In genomic region chr1:33088119-33088906, GRCh38 we compare ENCODE assay signal across 1 cellular context.
TF ChIP-seq lines count a peak whose summit lies in the region.

No MANE protein-coding gene starts in this region.

TF ChIP-seq in K562, 482 proteins besides CTCF, POLR2A, EP300 and RAD21 (continued from another document):
- TF ChIP-seq, protein P1, sequence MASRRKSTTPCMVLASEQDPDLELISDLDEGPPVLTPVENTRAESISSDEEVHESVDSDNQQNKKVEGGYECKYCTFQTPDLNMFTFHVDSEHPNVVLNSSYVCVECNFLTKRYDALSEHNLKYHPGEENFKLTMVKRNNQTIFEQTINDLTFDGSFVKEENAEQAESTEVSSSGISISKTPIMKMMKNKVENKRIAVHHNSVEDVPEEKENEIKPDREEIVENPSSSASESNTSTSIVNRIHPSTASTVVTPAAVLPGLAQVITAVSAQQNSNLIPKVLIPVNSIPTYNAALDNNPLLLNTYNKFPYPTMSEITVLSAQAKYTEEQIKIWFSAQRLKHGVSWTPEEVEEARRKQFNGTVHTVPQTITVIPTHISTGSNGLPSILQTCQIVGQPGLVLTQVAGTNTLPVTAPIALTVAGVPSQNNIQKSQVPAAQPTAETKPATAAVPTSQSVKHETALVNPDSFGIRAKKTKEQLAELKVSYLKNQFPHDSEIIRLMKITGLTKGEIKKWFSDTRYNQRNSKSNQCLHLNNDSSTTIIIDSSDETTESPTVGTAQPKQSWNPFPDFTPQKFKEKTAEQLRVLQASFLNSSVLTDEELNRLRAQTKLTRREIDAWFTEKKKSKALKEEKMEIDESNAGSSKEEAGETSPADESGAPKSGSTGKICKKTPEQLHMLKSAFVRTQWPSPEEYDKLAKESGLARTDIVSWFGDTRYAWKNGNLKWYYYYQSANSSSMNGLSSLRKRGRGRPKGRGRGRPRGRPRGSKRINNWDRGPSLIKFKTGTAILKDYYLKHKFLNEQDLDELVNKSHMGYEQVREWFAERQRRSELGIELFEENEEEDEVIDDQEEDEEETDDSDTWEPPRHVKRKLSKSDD (conservative IDR thresholded peaks at IDR 0.05; ENCODE audit: low read length): no peak
- TF ChIP-seq RBM25 (IDR thresholded peaks at IDR 0.05; ENCODE audit: low read depth, low read length, severe bottlenecking): no peak
- TF ChIP-seq TCF7 (IDR thresholded peaks at IDR 0.05; ENCODE audit: borderline replicate concordance): no peak
- no peak for TF ChIP-seq RFX1 (IDR thresholded peaks at IDR 0.05)
- TF ChIP-seq, protein P2, sequence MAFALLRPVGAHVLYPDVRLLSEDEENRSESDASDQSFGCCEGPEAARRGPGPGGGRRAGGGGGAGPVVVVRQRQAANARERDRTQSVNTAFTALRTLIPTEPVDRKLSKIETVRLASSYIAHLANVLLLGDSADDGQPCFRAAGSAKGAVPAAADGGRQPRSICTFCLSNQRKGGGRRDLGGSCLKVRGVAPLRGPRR (CRISPR knock-in tag; IDR thresholded peaks at IDR 0.05): no peak
- TF ChIP-seq, protein P3, sequence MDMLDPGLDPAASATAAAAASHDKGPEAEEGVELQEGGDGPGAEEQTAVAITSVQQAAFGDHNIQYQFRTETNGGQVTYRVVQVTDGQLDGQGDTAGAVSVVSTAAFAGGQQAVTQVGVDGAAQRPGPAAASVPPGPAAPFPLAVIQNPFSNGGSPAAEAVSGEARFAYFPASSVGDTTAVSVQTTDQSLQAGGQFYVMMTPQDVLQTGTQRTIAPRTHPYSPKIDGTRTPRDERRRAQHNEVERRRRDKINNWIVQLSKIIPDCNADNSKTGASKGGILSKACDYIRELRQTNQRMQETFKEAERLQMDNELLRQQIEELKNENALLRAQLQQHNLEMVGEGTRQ (CRISPR knock-in tag; IDR thresholded peaks at IDR 0.05): no peak
- TF ChIP-seq, protein P4, sequence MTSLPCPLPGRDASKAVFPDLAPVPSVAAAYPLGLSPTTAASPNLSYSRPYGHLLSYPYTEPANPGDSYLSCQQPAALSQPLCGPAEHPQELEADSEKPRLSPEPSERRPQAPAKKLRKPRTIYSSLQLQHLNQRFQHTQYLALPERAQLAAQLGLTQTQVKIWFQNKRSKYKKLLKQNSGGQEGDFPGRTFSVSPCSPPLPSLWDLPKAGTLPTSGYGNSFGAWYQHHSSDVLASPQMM (CRISPR knock-in tag; IDR thresholded peaks at IDR 0.05): no peak
- no peak for TF ChIP-seq TBL1XR1 (IDR thresholded peaks at IDR 0.05; ENCODE audit: low read length in 2 of 2)
- TF ChIP-seq CREB1 (IDR thresholded peaks at IDR 0.05): no peak
- no peak for TF ChIP-seq CREB1 (CRISPR knock-in tag; IDR thresholded peaks at IDR 0.05)
- no peak for TF ChIP-seq PTBP1 (IDR thresholded peaks at IDR 0.05; ENCODE audit: low read depth, low read length)
- no peak for TF ChIP-seq MED1 (CRISPR knock-in tag; IDR thresholded peaks at IDR 0.05; ENCODE audit: borderline replicate concordance)
